22 cellular contexts compared by ENCODE assay signal in genomic region chr3:8669019-8669418, GRCh38. TPM values are rescaled to one million over a fixed set of nuclear protein-coding genes. Genes with fewer than 3 reads are reported as not detected.
"Had no signal": no experiment of that assay in that cellular context is flagged by ENCODE, and none has a peak within 500 bp of the region (broad histone marks: within the 10 kb centered on the region; RNA-seq: fewer than 3 reads in every experiment).

No MANE protein-coding gene starts in this region.

- H3K27me3 Mint-ChIP-seq: dendritic cell treated with granulocyte-macrophage colony-stimulating factor and Interleukin-4, amounts not matched to agents 40 ng/mL and 50 ng/mL, for 4 days had no signal

- H3K36me3 ChIP-seq: cardiac muscle cell, esophagus muscularis mucosa, heart left ventricle, spleen, thyroid gland had no signal

- DNase-seq: activated CD4-positive, alpha-beta T cell treated with anti-CD3 and anti-CD28 coated beads for 48 hours; activated CD8-positive, alpha-beta memory T cell treated with anti-CD3 and anti-CD28 coated beads, Interleukin-2, amount 10 ng/mL, durations not matched to agents 7 days and 5 days; activated CD8-positive, alpha-beta T cell treated with anti-CD3 and anti-CD28 coated beads for 36 hours; activated effector memory CD4-positive, alpha-beta T cell treated with anti-CD3 and anti-CD28 coated beads, Interleukin-2, amount 50 U/mL, for 16 hours; activated naive CD4-positive, alpha-beta T cell treated with anti-CD3 and anti-CD28 coated beads, Interleukin-2, amount 10 ng/mL, durations not matched to agents 7 days and 5 days; activated T-cell treated with anti-CD3 and anti-CD28 coated beads for 4 hours; amygdala; effector CD4-positive, alpha-beta T cell; heart left ventricle; islet precursor cell; left cardiac atrium; mucosa of descending colon; nephron progenitor cell; occipital lobe; spleen; stimulated activated CD4-positive, alpha-beta T cell treated with anti-CD3 and anti-CD28 coated beads, Interleukin-4, amount 100 ng/mL, for 24 hours; stimulated activated naive CD8-positive, alpha-beta T cell treated with anti-CD3 and anti-CD28 coated beads, Interleukin-15, Interleukin-2, amounts not matched to agents 100 U/mL and 50 U/mL, for 24 hours; thyroid gland had no signal

- H3K4me3 ChIP-seq: cardiac muscle cell, esophagus muscularis mucosa, heart left ventricle, mucosa of descending colon, spleen, thyroid gland had no signal

- H3K27ac ChIP-seq: cardiac muscle cell, esophagus muscularis mucosa, heart left ventricle, spleen, thyroid gland had no signal

- H3K4me1 ChIP-seq: esophagus muscularis mucosa, spleen, thyroid gland had no signal

- H3K36me3 Mint-ChIP-seq: activated CD8-positive, alpha-beta memory T cell treated with anti-CD3 and anti-CD28 coated beads, Interleukin-2, amount 10 ng/mL, durations not matched to agents 7 days and 5 days; activated naive CD4-positive, alpha-beta T cell treated with anti-CD3 and anti-CD28 coated beads, Interleukin-2, amount 10 ng/mL, durations not matched to agents 7 days and 5 days had no signal

- H3K9me3 ChIP-seq: esophagus muscularis mucosa, mucosa of descending colon, spleen, thyroid gland had no signal

- ATAC-seq: activated CD8-positive, alpha-beta memory T cell treated with anti-CD3 and anti-CD28 coated beads, Interleukin-2, amount 10 ng/mL, durations not matched to agents 7 days and 5 days; activated CD8-positive, alpha-beta T cell treated with anti-CD3 and anti-CD28 coated beads for 36 hours; heart left ventricle; left cardiac atrium; mucosa of descending colon; stimulated activated naive CD8-positive, alpha-beta T cell treated with anti-CD3 and anti-CD28 coated beads, Interleukin-15, Interleukin-2, amounts not matched to agents 100 U/mL and 50 U/mL, for 24 hours had no signal

- H3K4me1 Mint-ChIP-seq: activated CD8-positive, alpha-beta memory T cell treated with anti-CD3 and anti-CD28 coated beads, Interleukin-2, amount 10 ng/mL, durations not matched to agents 7 days and 5 days; activated naive CD4-positive, alpha-beta T cell treated with anti-CD3 and anti-CD28 coated beads, Interleukin-2, amount 10 ng/mL, durations not matched to agents 7 days and 5 days had no signal

- H3K27me3 ChIP-seq: esophagus muscularis mucosa, heart left ventricle, spleen, thyroid gland had no signal

- H3K9me3 Mint-ChIP-seq: activated CD8-positive, alpha-beta T cell treated with anti-CD3 and anti-CD28 coated beads for 36 hours; activated naive CD4-positive, alpha-beta T cell treated with anti-CD3 and anti-CD28 coated beads, Interleukin-2, amount 10 ng/mL, durations not matched to agents 7 days and 5 days; nephron progenitor cell had no signal

- H3K4me3 Mint-ChIP-seq: activated CD8-positive, alpha-beta memory T cell treated with anti-CD3 and anti-CD28 coated beads, Interleukin-2, amount 10 ng/mL, durations not matched to agents 7 days and 5 days; activated CD8-positive, alpha-beta T cell treated with anti-CD3 and anti-CD28 coated beads for 36 hours; activated naive CD4-positive, alpha-beta T cell treated with anti-CD3 and anti-CD28 coated beads, Interleukin-2, amount 10 ng/mL, durations not matched to agents 7 days and 5 days; dendritic cell treated with granulocyte-macrophage colony-stimulating factor and Interleukin-4, amounts not matched to agents 40 ng/mL and 50 ng/mL, for 4 days; nephron progenitor cell had no signal

- H3K27ac Mint-ChIP-seq: activated CD8-positive, alpha-beta memory T cell treated with anti-CD3 and anti-CD28 coated beads, Interleukin-2, amount 10 ng/mL, durations not matched to agents 7 days and 5 days; activated CD8-positive, alpha-beta T cell treated with anti-CD3 and anti-CD28 coated beads for 36 hours; activated naive CD4-positive, alpha-beta T cell treated with anti-CD3 and anti-CD28 coated beads, Interleukin-2, amount 10 ng/mL, durations not matched to agents 7 days and 5 days; dendritic cell treated with granulocyte-macrophage colony-stimulating factor and Interleukin-4, amounts not matched to agents 40 ng/mL and 50 ng/mL, for 4 days; nephron progenitor cell had no signal

RNA-seq across cellular contexts. Expression of gene SSUH2, which starts 24.4 kb away (rescaled TPM):
- total RNA-seq: renal cortical epithelial cell had no signal
- polyA plus RNA-seq: cardiac muscle cell had no signal
